ENCODE assay signal across 8 cellular contexts in genomic region chr2:120675460-120676130, GRCh38.
A peak's percentile ranks its signal among the peaks of the same experiment; 100 is the strongest.
DNase-seq lines count a peak whose midpoint lies in the region; ATAC-seq and TF ChIP-seq lines count a peak whose summit lies in the region.

No MANE protein-coding gene starts in this region.

- ATAC-seq in DND-41 (ENCODE audit: insufficient read depth, low read depth) = peak; percentile 56; the same call in 1 of the 3 replicates
- ATAC-seq in T-cell (replicated peaks in 1 of 4) = peak in 2 of 4 experiments; percentile 27 to 31
- ATAC-seq in GM18907 (IDR thresholded peaks at IDR 0.05; ENCODE audit: unreplicated experiment) = no peak

- POLR2A ChIA-PET in T-cell (lab: Charles Lee) = no interaction called here

- H3K27ac ChIP-seq in DND-41 (ENCODE audit: low read length) = no peak overlapping the region
- no peak overlapping the region for H3K27ac ChIP-seq in breast epithelium

- H3K4me1 ChIP-seq in DND-41 (ENCODE audit: insufficient read depth, low read length) (peaks cover 4% of the 10 kb centered on the region), breast epithelium (no peaks in the 10 kb centered on the region)

- peaks cover 11 to 35% of the 10 kb centered on the region in 2 donors for H3K27me3 Mint-ChIP-seq in T-cell

- H3K4me3 ChIP-seq in DND-41 (ENCODE audit: low read depth in 1 of 2, low read length in 2 of 2) (no peak overlapping the region), breast epithelium (no peak overlapping the region)

- H3K79me2 ChIP-seq in DND-41 (ENCODE audit: insufficient read depth, low read length) = no peaks in the 10 kb centered on the region

- no peak overlapping the region for H3K4me2 ChIP-seq in DND-41 (ENCODE audit: insufficient read depth, low read length)

- DNase-seq in DND-41 = peak; percentile 14
- DNase-seq in HS-27A (ENCODE audit: low read depth) = peak; percentile 31
- DNase-seq in T-cell = peak in 21 of 34 experiments; percentile 7 to 40 (median 24)
- DNase-seq in breast epithelium (ENCODE audit: low spot score in 2 of 2) = no peak
- DNase-seq in left kidney (ENCODE audit: low read depth, low spot score) = peak; percentile 79
- peak; percentile 12 to 35 (median 17) for DNase-seq in stimulated activated CD4-positive, alpha-beta T cell treated with anti-CD3 and anti-CD28 coated beads, TNF-alpha, amount 100 ng/mL, for 48 hours (ENCODE audit: low read depth in 3 of 3)
- DNase-seq in A172 (ENCODE audit: low spot score) = no peak

- no peaks in the 10 kb centered on the region for H3K36me3 ChIP-seq in DND-41 (ENCODE audit: insufficient read depth, low read length)
- no peaks in the 10 kb centered on the region for H3K36me3 ChIP-seq in breast epithelium

- H3K4me1 Mint-ChIP-seq in T-cell = peaks cover 1 to 6% (median 4%) of the 10 kb centered on the region in 3 donors

- intact Hi-C loops in breast epithelium (cut with DNase I; ENCODE audit: low total_unique reads) = no loop called here

- H3K9me3 ChIP-seq in DND-41 (ENCODE audit: insufficient read depth, low read length, severe bottlenecking) (no peaks in the 10 kb centered on the region), breast epithelium (no peaks in the 10 kb centered on the region)

- CTCF ChIA-PET in T-cell (lab: Charles Lee) = interaction anchor here in 1 of 2 donors (0.6 to 0.7 kb wide), 2 partner anchors 8 to 1023 kb away, joined by 3 read pairs; no protein-coding TSS in a partner anchor

- TF ChIP-seq CTCF in DND-41 (IDR thresholded peaks at IDR 0.05; ENCODE audit: borderline replicate concordance, extremely low read depth, low read length, poor library complexity, severe bottlenecking) (peak; percentile 57), breast epithelium (IDR thresholded peaks at IDR 0.05) (peak; percentile 31 to 70 (median 56))

- H3K4me3 Mint-ChIP-seq in T-cell = no peak overlapping the region

- H3K9me3 Mint-ChIP-seq in T-cell = no peaks in the 10 kb centered on the region

- H3K27me3 ChIP-seq in DND-41 (ENCODE audit: insufficient read depth, low read length, poor library complexity) = no peaks in the 10 kb centered on the region
- no peaks in the 10 kb centered on the region for H3K27me3 ChIP-seq in breast epithelium

- TF ChIP-seq POLR2A in breast epithelium (IDR thresholded peaks at IDR 0.05) = no peak

- no peak overlapping the region for H3K27ac Mint-ChIP-seq in T-cell

- no peak overlapping the region for H2AFZ ChIP-seq in DND-41 (ENCODE audit: low read depth, low read length)

- no peaks in the 10 kb centered on the region for H3K36me3 Mint-ChIP-seq in T-cell

- no peak overlapping the region for H3K9ac ChIP-seq in DND-41 (ENCODE audit: low read depth, low read length)

- peaks cover 6% of the 10 kb centered on the region; the same call in 1 of the 2 replicates for H4K20me1 ChIP-seq in DND-41 (ENCODE audit: insufficient read depth, low read length)

Comparison
In these comparisons a context has a peak if more than half of its experiments do, and no peak if none do; other contexts are left out.
1. DNase-seq: peak in DND-41 (single experiment), HS-27A (single experiment), T-cell (21 of 34), left kidney (single experiment) and stimulated activated CD4-positive, alpha-beta T cell treated with anti-CD3 and anti-CD28 coated beads, TNF-alpha, amount 100 ng/mL, for 48 hours (3 of 3); none in breast epithelium (0 of 2) and A172 (single experiment).